In the genomic region with DNA sequence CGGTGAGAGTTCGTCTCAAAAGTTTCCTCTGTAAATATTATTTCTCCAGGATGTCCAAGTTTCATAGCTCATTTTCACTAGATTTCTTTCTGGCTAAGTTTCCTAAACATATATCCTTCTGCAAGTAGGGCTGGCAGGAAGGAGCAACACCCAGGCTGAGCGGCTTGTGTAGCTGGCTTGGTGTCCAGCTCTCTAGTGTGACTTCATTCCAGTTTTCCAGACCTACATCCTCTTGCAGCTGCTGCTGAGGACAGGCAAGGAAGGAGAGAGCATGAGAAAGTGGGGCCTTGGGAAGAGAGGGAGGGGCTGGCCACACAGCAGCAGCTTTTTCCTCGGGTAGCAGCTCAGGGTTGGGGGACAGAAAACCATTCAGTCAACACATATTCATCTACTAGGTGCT, we compare ENCODE assay signal across 1 cellular context.
TF ChIP-seq lines count a peak whose summit lies in the region.

No MANE protein-coding gene starts in this region.

TF ChIP-seq in GM23338, 12 proteins besides CTCF, POLR2A, EP300 and RAD21:
- TF ChIP-seq STAT1 (IDR thresholded peaks at IDR 0.05; ENCODE audit: unreplicated experiment) (no peak), EZH2 (IDR thresholded peaks at IDR 0.05; ENCODE audit: low read depth, unreplicated experiment) (no peak), NANOG (IDR thresholded peaks at IDR 0.05; ENCODE audit: borderline replicate concordance) (no peak), ZNF331 (CRISPR knock-in tag; IDR thresholded peaks at IDR 0.05; ENCODE audit: low read depth) (no peak), JUNB (IDR thresholded peaks at IDR 0.05; ENCODE audit: unreplicated experiment) (no peak), CREB1 (CRISPR knock-in tag; IDR thresholded peaks at IDR 0.05; ENCODE audit: low read depth) (no peak), POLR2AphosphoS5 (IDR thresholded peaks at IDR 0.05; ENCODE audit: low read depth) (no peak), ZNF114 (CRISPR knock-in tag; IDR thresholded peaks at IDR 0.05) (no peak), EZH2phosphoT487 (IDR thresholded peaks at IDR 0.05; ENCODE audit: unreplicated experiment) (no peak), ETS1 (IDR thresholded peaks at IDR 0.05) (no peak)
- TF ChIP-seq, protein P1, sequence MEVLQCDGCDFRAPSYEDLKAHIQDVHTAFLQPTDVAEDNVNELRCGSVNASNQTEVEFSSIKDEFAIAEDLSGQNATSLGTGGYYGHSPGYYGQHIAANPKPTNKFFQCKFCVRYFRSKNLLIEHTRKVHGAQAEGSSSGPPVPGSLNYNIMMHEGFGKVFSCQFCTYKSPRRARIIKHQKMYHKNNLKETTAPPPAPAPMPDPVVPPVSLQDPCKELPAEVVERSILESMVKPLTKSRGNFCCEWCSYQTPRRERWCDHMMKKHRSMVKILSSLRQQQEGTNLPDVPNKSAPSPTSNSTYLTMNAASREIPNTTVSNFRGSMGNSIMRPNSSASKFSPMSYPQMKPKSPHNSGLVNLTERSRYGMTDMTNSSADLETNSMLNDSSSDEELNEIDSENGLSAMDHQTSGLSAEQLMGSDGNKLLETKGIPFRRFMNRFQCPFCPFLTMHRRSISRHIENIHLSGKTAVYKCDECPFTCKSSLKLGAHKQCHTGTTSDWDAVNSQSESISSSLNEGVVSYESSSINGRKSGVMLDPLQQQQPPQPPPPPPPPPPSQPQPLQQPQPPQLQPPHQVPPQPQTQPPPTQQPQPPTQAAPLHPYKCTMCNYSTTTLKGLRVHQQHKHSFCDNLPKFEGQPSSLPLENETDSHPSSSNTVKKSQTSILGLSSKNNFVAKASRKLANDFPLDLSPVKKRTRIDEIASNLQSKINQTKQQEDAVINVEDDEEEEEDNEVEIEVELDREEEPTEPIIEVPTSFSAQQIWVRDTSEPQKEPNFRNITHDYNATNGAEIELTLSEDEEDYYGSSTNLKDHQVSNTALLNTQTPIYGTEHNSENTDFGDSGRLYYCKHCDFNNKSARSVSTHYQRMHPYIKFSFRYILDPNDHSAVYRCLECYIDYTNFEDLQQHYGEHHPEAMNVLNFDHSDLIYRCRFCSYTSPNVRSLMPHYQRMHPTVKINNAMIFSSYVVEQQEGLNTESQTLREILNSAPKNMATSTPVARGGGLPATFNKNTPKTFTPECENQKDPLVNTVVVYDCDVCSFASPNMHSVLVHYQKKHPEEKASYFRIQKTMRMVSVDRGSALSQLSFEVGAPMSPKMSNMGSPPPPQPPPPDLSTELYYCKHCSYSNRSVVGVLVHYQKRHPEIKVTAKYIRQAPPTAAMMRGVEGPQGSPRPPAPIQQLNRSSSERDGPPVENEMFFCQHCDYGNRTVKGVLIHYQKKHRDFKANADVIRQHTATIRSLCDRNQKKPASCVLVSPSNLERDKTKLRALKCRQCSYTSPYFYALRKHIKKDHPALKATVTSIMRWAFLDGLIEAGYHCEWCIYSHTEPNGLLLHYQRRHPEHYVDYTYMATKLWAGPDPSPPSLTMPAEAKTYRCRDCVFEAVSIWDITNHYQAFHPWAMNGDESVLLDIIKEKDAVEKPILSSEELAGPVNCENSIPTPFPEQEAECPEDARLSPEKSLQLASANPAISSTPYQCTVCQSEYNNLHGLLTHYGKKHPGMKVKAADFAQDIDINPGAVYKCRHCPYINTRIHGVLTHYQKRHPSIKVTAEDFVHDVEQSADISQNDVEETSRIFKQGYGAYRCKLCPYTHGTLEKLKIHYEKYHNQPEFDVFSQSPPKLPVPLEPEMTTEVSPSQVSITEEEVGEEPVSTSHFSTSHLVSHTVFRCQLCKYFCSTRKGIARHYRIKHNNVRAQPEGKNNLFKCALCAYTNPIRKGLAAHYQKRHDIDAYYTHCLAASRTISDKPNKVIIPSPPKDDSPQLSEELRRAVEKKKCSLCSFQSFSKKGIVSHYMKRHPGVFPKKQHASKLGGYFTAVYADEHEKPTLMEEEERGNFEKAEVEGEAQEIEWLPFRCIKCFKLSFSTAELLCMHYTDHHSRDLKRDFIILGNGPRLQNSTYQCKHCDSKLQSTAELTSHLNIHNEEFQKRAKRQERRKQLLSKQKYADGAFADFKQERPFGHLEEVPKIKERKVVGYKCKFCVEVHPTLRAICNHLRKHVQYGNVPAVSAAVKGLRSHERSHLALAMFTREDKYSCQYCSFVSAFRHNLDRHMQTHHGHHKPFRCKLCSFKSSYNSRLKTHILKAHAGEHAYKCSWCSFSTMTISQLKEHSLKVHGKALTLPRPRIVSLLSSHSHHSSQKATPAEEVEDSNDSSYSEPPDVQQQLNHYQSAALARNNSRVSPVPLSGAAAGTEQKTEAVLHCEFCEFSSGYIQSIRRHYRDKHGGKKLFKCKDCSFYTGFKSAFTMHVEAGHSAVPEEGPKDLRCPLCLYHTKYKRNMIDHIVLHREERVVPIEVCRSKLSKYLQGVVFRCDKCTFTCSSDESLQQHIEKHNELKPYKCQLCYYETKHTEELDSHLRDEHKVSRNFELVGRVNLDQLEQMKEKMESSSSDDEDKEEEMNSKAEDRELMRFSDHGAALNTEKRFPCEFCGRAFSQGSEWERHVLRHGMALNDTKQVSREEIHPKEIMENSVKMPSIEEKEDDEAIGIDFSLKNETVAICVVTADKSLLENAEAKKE (CRISPR knock-in tag; IDR thresholded peaks at IDR 0.05), result no peak
- TF ChIP-seq, protein P2, sequence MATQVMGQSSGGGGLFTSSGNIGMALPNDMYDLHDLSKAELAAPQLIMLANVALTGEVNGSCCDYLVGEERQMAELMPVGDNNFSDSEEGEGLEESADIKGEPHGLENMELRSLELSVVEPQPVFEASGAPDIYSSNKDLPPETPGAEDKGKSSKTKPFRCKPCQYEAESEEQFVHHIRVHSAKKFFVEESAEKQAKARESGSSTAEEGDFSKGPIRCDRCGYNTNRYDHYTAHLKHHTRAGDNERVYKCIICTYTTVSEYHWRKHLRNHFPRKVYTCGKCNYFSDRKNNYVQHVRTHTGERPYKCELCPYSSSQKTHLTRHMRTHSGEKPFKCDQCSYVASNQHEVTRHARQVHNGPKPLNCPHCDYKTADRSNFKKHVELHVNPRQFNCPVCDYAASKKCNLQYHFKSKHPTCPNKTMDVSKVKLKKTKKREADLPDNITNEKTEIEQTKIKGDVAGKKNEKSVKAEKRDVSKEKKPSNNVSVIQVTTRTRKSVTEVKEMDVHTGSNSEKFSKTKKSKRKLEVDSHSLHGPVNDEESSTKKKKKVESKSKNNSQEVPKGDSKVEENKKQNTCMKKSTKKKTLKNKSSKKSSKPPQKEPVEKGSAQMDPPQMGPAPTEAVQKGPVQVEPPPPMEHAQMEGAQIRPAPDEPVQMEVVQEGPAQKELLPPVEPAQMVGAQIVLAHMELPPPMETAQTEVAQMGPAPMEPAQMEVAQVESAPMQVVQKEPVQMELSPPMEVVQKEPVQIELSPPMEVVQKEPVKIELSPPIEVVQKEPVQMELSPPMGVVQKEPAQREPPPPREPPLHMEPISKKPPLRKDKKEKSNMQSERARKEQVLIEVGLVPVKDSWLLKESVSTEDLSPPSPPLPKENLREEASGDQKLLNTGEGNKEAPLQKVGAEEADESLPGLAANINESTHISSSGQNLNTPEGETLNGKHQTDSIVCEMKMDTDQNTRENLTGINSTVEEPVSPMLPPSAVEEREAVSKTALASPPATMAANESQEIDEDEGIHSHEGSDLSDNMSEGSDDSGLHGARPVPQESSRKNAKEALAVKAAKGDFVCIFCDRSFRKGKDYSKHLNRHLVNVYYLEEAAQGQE (IDR thresholded peaks at IDR 0.05; ENCODE audit: unreplicated experiment), result no peak
TF ChIP-seq in GM23338: peak in this region for 0.
